ENCODE assay signal across 9 cellular contexts in the genomic region with DNA sequence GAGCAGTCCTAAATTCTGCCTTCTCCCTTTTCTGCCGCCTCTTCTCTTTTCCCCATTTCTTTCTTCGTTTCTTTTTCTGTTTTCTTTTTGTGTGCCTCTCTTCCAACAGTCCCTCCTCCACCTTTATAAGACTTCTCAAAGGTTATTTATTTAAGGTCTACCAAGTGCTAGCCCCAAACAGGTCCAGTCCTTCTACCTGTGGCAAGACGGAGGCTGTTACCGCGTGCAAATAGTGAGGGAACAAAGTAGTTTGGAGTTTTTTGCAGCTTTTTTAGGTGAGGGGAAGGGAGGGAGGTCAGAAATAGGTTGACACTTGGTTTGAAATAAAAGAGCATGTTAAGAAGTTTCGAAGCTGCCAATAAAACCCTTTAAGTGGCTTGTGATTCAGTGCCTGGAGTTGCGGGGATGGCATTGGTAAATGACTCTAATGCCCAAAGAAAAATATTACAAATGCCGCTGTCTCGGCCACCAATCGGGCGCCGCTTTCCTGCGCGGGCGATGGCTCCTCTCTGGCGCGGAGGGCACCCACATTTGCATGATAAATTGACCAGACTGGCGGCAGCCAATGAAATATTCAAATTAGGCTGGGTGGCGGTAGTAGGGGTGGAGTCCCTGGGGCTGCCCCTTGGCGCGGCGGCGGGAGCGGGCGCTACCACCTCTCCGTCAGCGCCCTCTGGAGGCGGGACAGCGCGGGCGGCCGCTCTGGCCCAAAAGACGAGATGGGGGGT. TPM values are rescaled to one million over a fixed set of nuclear protein-coding genes. Genes with fewer than 3 reads are reported as not detected.
DNase-seq lines count a peak whose midpoint lies in the region; ATAC-seq and TF ChIP-seq lines count a peak whose summit lies in the region.
"Had no signal": no experiment of that assay in that cellular context is flagged by ENCODE, and none has a peak within 500 bp of the region (broad histone marks: within the 10 kb centered on the region; RNA-seq: fewer than 3 reads in every experiment).

No MANE protein-coding gene starts in this region.

- intact Hi-C loops in CD8-positive, alpha-beta T cell (cut with DNase I, micrococcal nuclease) = loop anchor here (2.0 to 10.0 kb wide), 6 partner anchors 302 to 1228 kb away; a partner anchor contains a TSS

- H3K4me3 Mint-ChIP-seq in CD8-positive, alpha-beta T cell = no peak overlapping the region
- peak overlapping the region; percentile 54 for H3K4me3 Mint-ChIP-seq in endodermal cell
- H3K4me3 Mint-ChIP-seq: T-helper 1 cell treated with Interleukin-12 subunit alpha and Interleukin-12 subunit beta and Interleukin-4 antibody, amounts not matched to agents 30 μg/mL and 1 μg/mL, for 36 hours had no signal

- peaks cover 31% of the 10 kb centered on the region for H4K20me1 ChIP-seq in osteoblast (ENCODE audit: insufficient read depth, low read length)

- no peak overlapping the region for H3K9ac ChIP-seq in endodermal cell (ENCODE audit: extremely low read depth, low read length, poor library complexity, severe bottlenecking)

- no peaks in the 10 kb centered on the region for H3K9me3 ChIP-seq in CD8-positive, alpha-beta T cell (ENCODE audit: low read length)
- H3K9me3 ChIP-seq in endodermal cell (ENCODE audit: control insufficient read depth, low read length) = no peaks in the 10 kb centered on the region
- H3K9me3 ChIP-seq in osteoblast (ENCODE audit: low read depth, low read length) = no peaks in the 10 kb centered on the region

- peaks cover 21% of the 10 kb centered on the region for H3K79me2 ChIP-seq in osteoblast (ENCODE audit: insufficient read depth, low read length)

- H3K9me3 Mint-ChIP-seq in CD8-positive, alpha-beta T cell = no peaks in the 10 kb centered on the region
- no peaks in the 10 kb centered on the region for H3K9me3 Mint-ChIP-seq in endodermal cell
- H3K9me3 Mint-ChIP-seq: T-helper 1 cell treated with Interleukin-12 subunit alpha and Interleukin-12 subunit beta and Interleukin-4 antibody, amounts not matched to agents 30 μg/mL and 1 μg/mL, for 36 hours had no signal

- CTCF ChIA-PET in CD8-positive, alpha-beta T cell (lab: Charles Lee) = interaction anchor here (2.2 kb wide), 1 partner anchor 674 kb away, joined by 8 read pairs; no protein-coding TSS in a partner anchor

- no peak overlapping the region for H3K4me3 ChIP-seq in CD8-positive, alpha-beta T cell (ENCODE audit: low read depth, low read length)
- H3K4me3 ChIP-seq in endodermal cell (ENCODE audit: low read length) (peak overlapping the region; percentile 74), osteoblast (ENCODE audit: insufficient read depth, low read length) (peak overlapping the region; percentile 36)

- DNase-seq in CD8-positive, alpha-beta T cell = peak in 5 of 7 experiments; percentile 34 to 66 (median 49)
- peak; percentile 75 for DNase-seq in activated CD4-positive, alpha-beta T cell treated with anti-CD3 and anti-CD28 coated beads for 48 hours
- peak; percentile 85 for DNase-seq in endodermal cell
- peak; percentile 95 for DNase-seq in osteoblast (ENCODE audit: insufficient read length, low spot score, missing footprints)
- no peak for DNase-seq in SHP77 (lab: John Stamatoyannopoulos, UW)
- DNase-seq in kidney glomerular epithelial cell (lab: John Stamatoyannopoulos, UW) = no peak
- no peak for DNase-seq in SHP77 treated with DMSO at 0.1 percent for 48 hours (lab: John Stamatoyannopoulos, UW)
- no peak for DNase-seq in NCI-H2107 treated with DMSO at 0.1 percent for 48 hours (lab: John Stamatoyannopoulos, UW; ENCODE audit: unreplicated experiment)

- ATAC-seq in CD8-positive, alpha-beta T cell = peak; percentile 54

- peaks cover 26% of the 10 kb centered on the region for H3K4me1 Mint-ChIP-seq in CD8-positive, alpha-beta T cell (ENCODE audit: low read depth)
- peaks cover 41% of the 10 kb centered on the region for H3K4me1 Mint-ChIP-seq in endodermal cell

- no peak overlapping the region for H3K27ac ChIP-seq in CD8-positive, alpha-beta T cell (ENCODE audit: low read depth, low read length)
- H3K27ac ChIP-seq in endodermal cell (ENCODE audit: low read depth, low read length) (no peak overlapping the region), osteoblast (ENCODE audit: low read depth, low read length) (no peak overlapping the region)

- H3K27me3 Mint-ChIP-seq in CD8-positive, alpha-beta T cell (ENCODE audit: low read depth) = peaks cover 75% of the 10 kb centered on the region
- H3K27me3 Mint-ChIP-seq in endodermal cell (ENCODE audit: insufficient read depth) = peaks cover 84% of the 10 kb centered on the region

- no peaks in the 10 kb centered on the region for H3K36me3 Mint-ChIP-seq in CD8-positive, alpha-beta T cell
- no peaks in the 10 kb centered on the region for H3K36me3 Mint-ChIP-seq in endodermal cell (ENCODE audit: low read depth)

- H3K27ac Mint-ChIP-seq in CD8-positive, alpha-beta T cell = no peak overlapping the region
- H3K27ac Mint-ChIP-seq in endodermal cell = no peak overlapping the region
- H3K27ac Mint-ChIP-seq: T-helper 1 cell treated with Interleukin-12 subunit alpha and Interleukin-12 subunit beta and Interleukin-4 antibody, amounts not matched to agents 30 μg/mL and 1 μg/mL, for 36 hours had no signal

- POLR2A ChIA-PET in CD8-positive, alpha-beta T cell (lab: Charles Lee) = no interaction called here

- TF ChIP-seq CTCF in CD8-positive, alpha-beta T cell (IDR thresholded peaks at IDR 0.05) = peak; percentile 34
- peak; percentile 83 for TF ChIP-seq CTCF in endodermal cell (conservative IDR thresholded peaks at IDR 0.05)
- peak; percentile 28 for TF ChIP-seq CTCF in osteoblast (IDR thresholded peaks at IDR 0.05; ENCODE audit: extremely low read depth, low read depth, low read length)

- H3K36me3 ChIP-seq in CD8-positive, alpha-beta T cell (ENCODE audit: insufficient read depth, low read length) = no peaks in the 10 kb centered on the region
- H3K36me3 ChIP-seq in endodermal cell (ENCODE audit: control insufficient read depth, insufficient read depth, low read length) = no peaks in the 10 kb centered on the region
- H3K36me3 ChIP-seq in osteoblast (ENCODE audit: insufficient read depth, low read length) = no peaks in the 10 kb centered on the region

- H3K27me3 ChIP-seq in CD8-positive, alpha-beta T cell (ENCODE audit: insufficient read depth, low read length) = peaks cover 56% of the 10 kb centered on the region
- H3K27me3 ChIP-seq in endodermal cell (ENCODE audit: control insufficient read depth, insufficient read depth, low read length, poor library complexity, severe bottlenecking) (peaks cover 76% of the 10 kb centered on the region), osteoblast (ENCODE audit: insufficient read depth, low read length) (no peaks in the 10 kb centered on the region)

- peaks cover 15% of the 10 kb centered on the region for H3K4me1 ChIP-seq in CD8-positive, alpha-beta T cell (ENCODE audit: insufficient read depth, low read length)
- H3K4me1 ChIP-seq in endodermal cell (ENCODE audit: control insufficient read depth, insufficient read depth, low read length) (peaks cover 8% of the 10 kb centered on the region), osteoblast (ENCODE audit: insufficient read depth, low read length) (peaks cover 9% of the 10 kb centered on the region)

- no peak overlapping the region for H2AFZ ChIP-seq in osteoblast (ENCODE audit: low read length)

- peak overlapping the region; percentile 62 for H3K4me2 ChIP-seq in osteoblast (ENCODE audit: insufficient read depth, low read length)

- WGBS in endodermal cell (ENCODE audit: insufficient coverage in 1 of 2, insufficient read length in 1 of 2), 2 experiments = 5 to 8% methylated on average over 17 to 32 of the region's 33 CpGs

RNA-seq across cellular contexts. Expression of a gene that starts 7.5 kb away (rescaled TPM):
- not detected for total RNA-seq in CD8-positive, alpha-beta T cell
- total RNA-seq in endodermal cell (1 to 10 TPM in 1 of 2 donors, under 1 TPM in 1; 0.84 to 2.1 TPM), osteoblast (7.6 and 9.4 TPM in 2 replicates)
- polyA plus RNA-seq in endodermal cell (2013, experiment 1 of 2) = 10.0 TPM
- 8.6 TPM for polyA plus RNA-seq in endodermal cell (2013, experiment 2 of 2)

Comparison
In these comparisons a context has a peak if more than half of its experiments do, and no peak if none do; other contexts are left out.
1. DNase-seq: peak in CD8-positive, alpha-beta T cell (5 of 7), activated CD4-positive, alpha-beta T cell treated with anti-CD3 and anti-CD28 coated beads for 48 hours (single experiment), endodermal cell (single experiment) and osteoblast (single experiment); none in SHP77 (0 of 2), kidney glomerular epithelial cell (single experiment), SHP77 treated with DMSO at 0.1 percent for 48 hours (single experiment) and NCI-H2107 treated with DMSO at 0.1 percent for 48 hours (single experiment).
2. CTCF ChIP-seq: peak in every context shown above with its lines; median percentile 83 in endodermal cell; 34 in CD8-positive, alpha-beta T cell; 28 in osteoblast.